ENCODE assay signal across 8 cellular contexts in genomic region chr20:63627700-63628245, GRCh38. TPM values are rescaled to one million over a fixed set of nuclear protein-coding genes. Genes with fewer than 3 reads are reported as not detected.
DNase-seq lines count a peak whose midpoint lies in the region; ATAC-seq and TF ChIP-seq lines count a peak whose summit lies in the region.

No MANE protein-coding gene starts in this region.

- H3K4me1 ChIP-seq in mesendoderm (ENCODE audit: control insufficient read depth, low read depth, low read length) (no peaks in the 10 kb centered on the region), urinary bladder (ENCODE audit: insufficient read depth) (no peaks in the 10 kb centered on the region)

- H4K5ac ChIP-seq in mesendoderm (ENCODE audit: low read length) = no peak overlapping the region

- H3K27ac ChIP-seq in mesendoderm (ENCODE audit: low read depth, low read length) (no peak overlapping the region), urinary bladder (ENCODE audit: low read depth) (no peak overlapping the region)

- DNase-seq in activated naive CD4-positive, alpha-beta T cell treated with anti-CD3 and anti-CD28 coated beads for 36 hours = no peak
- no peak for DNase-seq in activated naive CD4-positive, alpha-beta T cell treated with Interleukin-2 at 50 U/mL for 16 hours
- DNase-seq in choroid plexus epithelial cell (ENCODE audit: low read depth) = no peak
- DNase-seq in mesendoderm = no peak

- ATAC-seq in HG03354 (IDR thresholded peaks at IDR 0.05; ENCODE audit: poor library complexity, severe bottlenecking, unreplicated experiment) (no peak), HG02588 (IDR thresholded peaks at IDR 0.05; ENCODE audit: unreplicated experiment) (no peak), HG02610 (IDR thresholded peaks at IDR 0.05; ENCODE audit: unreplicated experiment) (no peak)

- no peak overlapping the region for H3K23ac ChIP-seq in mesendoderm (ENCODE audit: low read length)

- H2BK5ac ChIP-seq in mesendoderm (ENCODE audit: low read length) = no peak overlapping the region

- H3K27ac Mint-ChIP-seq in activated naive CD4-positive, alpha-beta T cell treated with anti-CD3 and anti-CD28 coated beads for 36 hours = peak overlapping the region; percentile 97

- CTCF ChIA-PET in activated naive CD4-positive, alpha-beta T cell treated with anti-CD3 and anti-CD28 coated beads for 36 hours (lab: Charles Lee) = interaction anchor here (1.1 kb wide), 1 partner anchor 90 kb away, joined by 4 read pairs; the partner anchor contains the start of gene PTK6

- H3K4me2 ChIP-seq in mesendoderm (ENCODE audit: low read length) = peak overlapping the region; percentile 81

- peak overlapping the region; percentile 89 for H3K4me3 ChIP-seq in choroid plexus epithelial cell (ENCODE audit: low read depth, low read length)
- peak overlapping the region; percentile 76 for H3K4me3 ChIP-seq in mesendoderm (ENCODE audit: low read length)
- H3K4me3 ChIP-seq in urinary bladder (ENCODE audit: low read depth, low read length) = peak overlapping the region; percentile 76

- H3K36me3 ChIP-seq in mesendoderm (ENCODE audit: control insufficient read depth, insufficient read depth, low read length) = no peaks in the 10 kb centered on the region
- H3K36me3 ChIP-seq in urinary bladder (ENCODE audit: insufficient read depth) = no peaks in the 10 kb centered on the region

- peak overlapping the region; percentile 97 for H3K9ac ChIP-seq in mesendoderm (ENCODE audit: low read length)

- no peak for TF ChIP-seq CTCF in choroid plexus epithelial cell (conservative IDR thresholded peaks at IDR 0.05; ENCODE audit: low read depth, low read length)

- no peaks in the 10 kb centered on the region for H3K27me3 ChIP-seq in mesendoderm (ENCODE audit: insufficient read depth, low read length, poor library complexity)

- peak overlapping the region; percentile 56 for H3K4ac ChIP-seq in mesendoderm (ENCODE audit: low read depth, low read length)

- peaks cover 6% of the 10 kb centered on the region for H3K79me2 ChIP-seq in mesendoderm (ENCODE audit: control insufficient read depth, insufficient read depth, low read length)

- peaks cover 2% of the 10 kb centered on the region for H3K79me1 ChIP-seq in mesendoderm (ENCODE audit: low read length)

- H2BK120ac ChIP-seq in mesendoderm (ENCODE audit: low read depth, low read length) = no peak overlapping the region

- peak overlapping the region; percentile 99 for H3K56ac ChIP-seq in mesendoderm (ENCODE audit: low read length)

- no CpG with 5 or more reads among the region's 32 CpGs for WGBS in mesendoderm (ENCODE audit: extremely low coverage, insufficient coverage, low lambda C conversion rate)
- 11% methylated on average over 32 of the region's 32 CpGs for WGBS in urinary bladder

- H3K4me1 Mint-ChIP-seq in activated naive CD4-positive, alpha-beta T cell treated with anti-CD3 and anti-CD28 coated beads for 36 hours (ENCODE audit: low read depth) = peaks cover 50% of the 10 kb centered on the region

- H3K36me3 Mint-ChIP-seq in activated naive CD4-positive, alpha-beta T cell treated with anti-CD3 and anti-CD28 coated beads for 36 hours (ENCODE audit: low read depth) = peaks cover 17% of the 10 kb centered on the region

- intact Hi-C loops in activated naive CD4-positive, alpha-beta T cell treated with anti-CD3 and anti-CD28 coated beads for 36 hours (cut with micrococcal nuclease) = loop anchor here (1.0 to 10.0 kb wide), 8 partner anchors 8 to 329 kb away; partner anchors contain the start of genes ARFRP1, LIME1, PTK6 and RTEL1

- no peaks in the 10 kb centered on the region for H3K9me3 Mint-ChIP-seq in activated naive CD4-positive, alpha-beta T cell treated with anti-CD3 and anti-CD28 coated beads for 36 hours

- H4K8ac ChIP-seq in mesendoderm (ENCODE audit: low read depth, low read length) = no peak overlapping the region

- H3K27me3 Mint-ChIP-seq in activated naive CD4-positive, alpha-beta T cell treated with anti-CD3 and anti-CD28 coated beads for 36 hours (ENCODE audit: low read depth) = no peaks in the 10 kb centered on the region

- no peak overlapping the region for H2BK15ac ChIP-seq in mesendoderm (replicated peaks; ENCODE audit: low read depth)

- no peak overlapping the region for H2AK5ac ChIP-seq in mesendoderm (ENCODE audit: low read length)

- no peak overlapping the region for H3K18ac ChIP-seq in mesendoderm (ENCODE audit: low read length)

- H3K4me3 Mint-ChIP-seq in activated naive CD4-positive, alpha-beta T cell treated with anti-CD3 and anti-CD28 coated beads for 36 hours = peak overlapping the region; percentile 99

RNA-seq across cellular contexts. Expression of gene GMEB2, which starts 0.9 kb away (rescaled TPM):
- 10 to 100 TPM; 16.7 to 18.0 TPM for total RNA-seq in activated naive CD4-positive, alpha-beta T cell treated with anti-CD3 and anti-CD28 coated beads for 36 hours
- polyA plus RNA-seq in mesendoderm (2013, experiment 1 of 2) = 12.5 TPM
- 11.8 TPM for polyA plus RNA-seq in mesendoderm (2013, experiment 2 of 2)
- 7.7 TPM for total RNA-seq in urinary bladder
- 12.1 TPM for polyA plus RNA-seq in urinary bladder

RNA-seq across cellular contexts. Expression of gene STMN3, which starts 25.5 kb away (rescaled TPM):
- total RNA-seq in activated naive CD4-positive, alpha-beta T cell treated with anti-CD3 and anti-CD28 coated beads for 36 hours = 1 to 10 TPM; 6.7 to 7.3 TPM
- 14.8 TPM for polyA plus RNA-seq in mesendoderm (2013, experiment 1 of 2)
- 15.4 TPM for polyA plus RNA-seq in mesendoderm (2013, experiment 2 of 2)
- 17.7 TPM for total RNA-seq in urinary bladder
- polyA plus RNA-seq in urinary bladder = 44.7 TPM

RNA-seq across cellular contexts. Expression of gene RTEL1, which starts 30.3 kb away (rescaled TPM):
- 10 to 100 TPM; 33.6 to 34.8 TPM for total RNA-seq in activated naive CD4-positive, alpha-beta T cell treated with anti-CD3 and anti-CD28 coated beads for 36 hours
- polyA plus RNA-seq in mesendoderm (2013, experiment 1 of 2) = 15.8 TPM
- 14.6 TPM for polyA plus RNA-seq in mesendoderm (2013, experiment 2 of 2)
- total RNA-seq in urinary bladder = 13.3 TPM
- 12.3 TPM for polyA plus RNA-seq in urinary bladder

RNA-seq across cellular contexts. Expression of gene HELZ2, which starts 53.7 kb away (rescaled TPM):
- total RNA-seq in activated naive CD4-positive, alpha-beta T cell treated with anti-CD3 and anti-CD28 coated beads for 36 hours = 10 to 100 TPM; 20.0 to 20.4 TPM
- 2.6 TPM for polyA plus RNA-seq in mesendoderm (2013, experiment 1 of 2)
- 2.2 TPM for polyA plus RNA-seq in mesendoderm (2013, experiment 2 of 2)
- total RNA-seq in urinary bladder = 19.9 TPM
- polyA plus RNA-seq in urinary bladder = 15.5 TPM
